Comparison of ENCODE assay signal across 30 cellular contexts in genomic region chr5:128673010-128673409, GRCh38.
"Had no signal": no experiment of that assay in that cellular context is flagged by ENCODE, and none has a peak within 500 bp of the region (broad histone marks: within the 10 kb centered on the region; RNA-seq: fewer than 3 reads in every experiment).

No MANE protein-coding gene starts in this region.

- H3K27ac Mint-ChIP-seq: immature natural killer cell; naive B cell; natural killer cell; stimulated activated naive B cell treated with anti-CD40 and anti-IgM and Interleukin-4, amounts not matched to agents 10 μg/mL and 1 μg/mL and 100 μg/mL, for 72 hours had no signal

- H3K36me3 Mint-ChIP-seq: immature natural killer cell; naive B cell; stimulated activated naive B cell treated with anti-CD40 and anti-IgM and Interleukin-4, amounts not matched to agents 10 μg/mL and 1 μg/mL and 100 μg/mL, for 72 hours had no signal

- H3K4me1 Mint-ChIP-seq: immature natural killer cell; naive B cell; natural killer cell; stimulated activated naive B cell treated with anti-CD40 and anti-IgM and Interleukin-4, amounts not matched to agents 10 μg/mL and 1 μg/mL and 100 μg/mL, for 72 hours had no signal

- H3K27me3 ChIP-seq: left lung, pancreas, stomach, testis, thyroid gland, transverse colon, upper lobe of left lung had no signal

- FAIRE-seq: islet of Langerhans, kidney, pancreas, urothelium cell line had no signal

- H3K4me3 Mint-ChIP-seq: immature natural killer cell; naive B cell; natural killer cell; stimulated activated naive B cell treated with anti-CD40 and anti-IgM and Interleukin-4, amounts not matched to agents 10 μg/mL and 1 μg/mL and 100 μg/mL, for 72 hours had no signal

- H3K4me1 ChIP-seq: left lung, lower lobe of right lung, pancreas, prostate gland, stomach, testis, thyroid gland, transverse colon, upper lobe of left lung had no signal

- ATAC-seq: left colon; left lung; lower lobe of right lung; natural killer cell; right cardiac atrium; stimulated activated naive B cell treated with anti-CD40 and anti-IgM and Interleukin-4, amounts not matched to agents 10 μg/mL and 1 μg/mL and 100 μg/mL, for 72 hours; stimulated activated naive CD8-positive, alpha-beta T cell treated with anti-CD3 and anti-CD28 coated beads, Interleukin-15, Interleukin-2, amounts not matched to agents 100 U/mL and 50 U/mL, for 24 hours had no signal

- DNase-seq: hypothalamus; immature natural killer cell; kidney; left colon; left lung; lower lobe of right lung; mammary epithelial cell; mesenchymal stem cell; naive B cell; natural killer cell; nucleus accumbens; pancreas; posterior cingulate gyrus; retina; right cardiac atrium; stimulated activated CD4-positive, alpha-beta T cell treated with anti-CD3 and anti-CD28 coated beads, Interleukin-12 subunit alpha, Interleukin-12 subunit beta, amount 100 ng/mL, for 4 hours; stimulated activated CD4-positive, alpha-beta T cell treated with anti-CD3 and anti-CD28 coated beads, Interleukin-15, amount 100 ng/mL, for 24 hours; stimulated activated CD4-positive, alpha-beta T cell treated with anti-CD3 and anti-CD28 coated beads, Interleukin-2, amount 100 ng/mL, for 24 hours; stimulated activated CD4-positive, alpha-beta T cell treated with anti-CD3 and anti-CD28 coated beads, Interleukin-4, amount 100 ng/mL, for 1 hour; stimulated activated naive B cell treated with anti-CD40 and anti-IgM and Interleukin-4, amounts not matched to agents 10 μg/mL and 1 μg/mL and 100 μg/mL, for 72 hours; stimulated activated naive CD8-positive, alpha-beta T cell treated with anti-CD3 and anti-CD28 coated beads, Interleukin-15, Interleukin-2, amounts not matched to agents 100 U/mL and 50 U/mL, for 24 hours; stomach; testis; thyroid gland; transverse colon; upper lobe of left lung had no signal

- H3K9me3 ChIP-seq: left lung, lower lobe of right lung, pancreas, prostate gland, stomach, testis, thyroid gland, transverse colon, upper lobe of left lung had no signal

- H3K36me3 ChIP-seq: left lung, lower lobe of right lung, pancreas, prostate gland, stomach, thyroid gland, transverse colon, upper lobe of left lung had no signal

- H3K27ac ChIP-seq: left lung, lower lobe of right lung, prostate gland, skin epidermis, stomach, testis, thyroid gland, transverse colon, upper lobe of left lung had no signal

- H3K4me3 ChIP-seq: left lung, lower lobe of right lung, pancreas, prostate gland, skin epidermis, stomach, testis, thyroid gland, transverse colon, upper lobe of left lung had no signal
